ENCODE assay signal across 11 cellular contexts in genomic region chr17:61247438-61247837, GRCh38.
A peak's percentile ranks its signal among the peaks of the same experiment; 100 is the strongest.
DNase-seq lines count a peak whose midpoint lies in the region; ATAC-seq, FAIRE-seq and TF ChIP-seq lines count a peak whose summit lies in the region.
"Had no signal": no experiment of that assay in that cellular context is flagged by ENCODE, and none has a peak within 500 bp of the region (broad histone marks: within the 10 kb centered on the region; RNA-seq: fewer than 3 reads in every experiment).

No MANE protein-coding gene starts in this region.

- no peaks in the 10 kb centered on the region for H3K27me3 Mint-ChIP-seq in astrocyte (ENCODE audit: low read depth, unreplicated experiment)

- peaks cover 2% of the 10 kb centered on the region for H3K9me3 Mint-ChIP-seq in astrocyte (ENCODE audit: unreplicated experiment)
- H3K9me3 Mint-ChIP-seq: activated T-helper 2 cell treated with anti-CD3 and anti-CD28 coated beads, Interferon-gamma antibody, Interleukin-2, Interleukin-4, amounts not matched to agents 10 μg/mL and 5 μg/mL and 100 μg/mL, durations not matched to agents 14 hours and 24 hours and 36 hours had no signal

- no peak for ATAC-seq in HG03565 (IDR thresholded peaks at IDR 0.05; ENCODE audit: unreplicated experiment)

- H2AFZ ChIP-seq in KMS-11 (ENCODE audit: low read depth) (peak overlapping the region; percentile 13; the same call in 1 of the 2 replicates), astrocyte (ENCODE audit: low read depth, low read length) (no peak overlapping the region)
- H2AFZ ChIP-seq: PC-9 had no signal

- H3K9me3 ChIP-seq in astrocyte (ENCODE audit: insufficient read depth, low read depth, low read length) (no peaks in the 10 kb centered on the region), small intestine (ENCODE audit: control insufficient read depth, low read depth) (no peaks in the 10 kb centered on the region)

- H3K4me3 ChIP-seq in KMS-11 (IDR thresholded peaks at IDR 0.05; ENCODE audit: insufficient read depth, low read depth, low read length) (no peak overlapping the region), astrocyte (ENCODE audit: insufficient read depth, low read depth, low read length) (no peak overlapping the region), small intestine (ENCODE audit: low read depth in 1 of 2, low read length in 2 of 2) (no peak overlapping the region)
- H3K4me3 ChIP-seq: PC-9 had no signal

- no peaks in the 10 kb centered on the region for H3K36me3 ChIP-seq in KMS-11 (ENCODE audit: insufficient read depth)
- no peaks in the 10 kb centered on the region for H3K36me3 ChIP-seq in astrocyte (ENCODE audit: insufficient read depth, low read length)
- H3K36me3 ChIP-seq in small intestine (ENCODE audit: control insufficient read depth in 2 of 2, insufficient read depth in 2 of 2, low read length in 2 of 2): no peaks in the 10 kb centered on the region

- no peak overlapping the region for H3K27ac Mint-ChIP-seq in astrocyte (ENCODE audit: unreplicated experiment)
- H3K27ac Mint-ChIP-seq: activated T-helper 2 cell treated with anti-CD3 and anti-CD28 coated beads, Interferon-gamma antibody, Interleukin-2, Interleukin-4, amounts not matched to agents 10 μg/mL and 5 μg/mL and 100 μg/mL, durations not matched to agents 14 hours and 24 hours and 36 hours had no signal

- H3K27ac ChIP-seq in KMS-11 (peak overlapping the region; percentile 15; the same call in 1 of the 2 replicates), astrocyte (ENCODE audit: low read depth, low read length) (no peak overlapping the region), small intestine (ENCODE audit: low read depth in 1 of 2, low read length in 1 of 2) (peak overlapping the region in 1 of 2 donors; percentile 8)
- H3K27ac ChIP-seq: PC-9 had no signal

- H3K4me1 Mint-ChIP-seq in astrocyte (ENCODE audit: low read depth, unreplicated experiment): peaks cover 25% of the 10 kb centered on the region

- no peak for TF ChIP-seq CTCF in KMS-11 (conservative IDR thresholded peaks at IDR 0.05; ENCODE audit: low read depth, low read length)
- no peak for TF ChIP-seq CTCF in astrocyte (IDR thresholded peaks at IDR 0.05; ENCODE audit: insufficient read depth, low read depth, low read length)

- peak overlapping the region; percentile 39 for H3K4me2 ChIP-seq in KMS-11
- H3K4me2 ChIP-seq in astrocyte (ENCODE audit: low read length): no peak overlapping the region
- H3K4me2 ChIP-seq: PC-9 had no signal

- no peaks in the 10 kb centered on the region for H4K20me1 ChIP-seq in KMS-11 (ENCODE audit: insufficient read depth)
- H4K20me1 ChIP-seq in astrocyte (ENCODE audit: insufficient read depth, low read length): no peaks in the 10 kb centered on the region

- H3K4me1 ChIP-seq in KMS-11 (ENCODE audit: low read depth, poor library complexity, severe bottlenecking) (peaks cover 33% of the 10 kb centered on the region), astrocyte (ENCODE audit: insufficient read depth, low read length) (peaks cover 30% of the 10 kb centered on the region), small intestine (ENCODE audit: control insufficient read depth in 2 of 2, insufficient read depth in 1 of 2, low read depth in 1 of 2, low read length in 1 of 2) (peaks cover 0 to 11% of the 10 kb centered on the region in 2 donors)

- no peak overlapping the region for H3K4me3 Mint-ChIP-seq in astrocyte (ENCODE audit: unreplicated experiment)

- H3K36me3 Mint-ChIP-seq in astrocyte (ENCODE audit: low read depth, unreplicated experiment): no peaks in the 10 kb centered on the region

- FAIRE-seq in astrocyte (lab: Jason Lieb, UNC) (no peak), small intestine (lab: Jason Lieb, UNC) (no peak)

- WGBS in small intestine, 3 donors: 68 to 71% (median 69%) methylated on average over 3 of the region's 3 CpGs

- no peaks in the 10 kb centered on the region for H3K79me2 ChIP-seq in KMS-11 (ENCODE audit: insufficient read depth, low read depth)
- H3K79me2 ChIP-seq in astrocyte (ENCODE audit: insufficient read depth, low read length): no peaks in the 10 kb centered on the region

- no peaks in the 10 kb centered on the region for H3K27me3 ChIP-seq in KMS-11 (ENCODE audit: insufficient read depth, low read depth)
- no peaks in the 10 kb centered on the region for H3K27me3 ChIP-seq in astrocyte (ENCODE audit: insufficient read depth, low read length)
- H3K27me3 ChIP-seq in small intestine (ENCODE audit: control insufficient read depth in 2 of 2, insufficient read depth in 2 of 2, low read length in 2 of 2): no peaks in the 10 kb centered on the region

- H3K9ac ChIP-seq in KMS-11 (no peak overlapping the region), astrocyte (ENCODE audit: low read length) (no peak overlapping the region)

- peak; percentile 25 for DNase-seq in AG20443 (ENCODE audit: low spot score)
- peak; percentile 95 for DNase-seq in astrocyte (ENCODE audit: low read depth)
- DNase-seq in kidney tubule cell (ENCODE audit: low spot score): peak; percentile 6
- no peak for DNase-seq in small intestine
- no peak for DNase-seq in DMS153 (lab: John Stamatoyannopoulos, UW)
- DNase-seq in GDM1 (lab: John Stamatoyannopoulos, UW): no peak
- DNase-seq: PC-9, substantia nigra had no signal

Comparison
In these comparisons a context has a peak if more than half of its experiments do, and no peak if none do; other contexts are left out.
1. DNase-seq: peak in AG20443 (single experiment), astrocyte (single experiment) and kidney tubule cell (single experiment); none in small intestine (single experiment), DMS153 (single experiment) and GDM1 (single experiment).